In the genomic region with DNA sequence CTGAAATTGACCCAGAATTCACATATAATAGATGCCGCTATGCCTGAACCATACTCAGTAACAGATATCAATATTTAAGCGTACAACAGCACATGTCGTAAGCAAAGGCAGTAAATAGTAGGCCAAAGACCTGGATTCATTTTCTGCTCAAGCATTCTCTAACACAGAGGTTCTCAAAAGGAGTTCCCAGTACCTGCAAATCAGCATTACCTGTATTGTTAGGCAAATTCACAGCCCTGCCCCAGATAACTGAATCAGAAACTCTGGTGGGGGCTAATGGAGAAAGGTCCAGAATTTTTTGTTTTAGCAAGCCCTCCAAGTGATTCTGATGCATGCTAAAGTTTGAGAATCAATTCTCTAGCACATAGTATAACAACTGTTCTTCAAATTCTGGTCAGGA, we compare ENCODE assay signal across 27 cellular contexts. TPM values are rescaled to one million over a fixed set of nuclear protein-coding genes. Genes with fewer than 3 reads are reported as not detected.
"Had no signal": no experiment of that assay in that cellular context is flagged by ENCODE, and none has a peak within 500 bp of the region (broad histone marks: within the 10 kb centered on the region; RNA-seq: fewer than 3 reads in every experiment).

No MANE protein-coding gene starts in this region.

- H3K36me3 ChIP-seq: neutrophil, pancreas, prostate gland, right lobe of liver, sigmoid colon, thoracic aorta, thyroid gland, tibial nerve, upper lobe of left lung, vagina had no signal

- H3K9me3 ChIP-seq: neutrophil, pancreas, prostate gland, right lobe of liver, sigmoid colon, stomach, thoracic aorta, thyroid gland, tibial nerve, upper lobe of left lung, vagina had no signal

- DNase-seq: naive thymus-derived CD8-positive, alpha-beta T cell; nephron progenitor cell; nucleus accumbens; pancreas; right cardiac atrium; right lobe of liver; sigmoid colon; small intestine; stimulated activated CD4-positive, alpha-beta T cell treated with anti-CD3 and anti-CD28 coated beads, Interleukin-15, amount 100 ng/mL, for 24 hours; stimulated activated CD4-positive, alpha-beta T cell treated with anti-CD3 and anti-CD28 coated beads, Interleukin-2, amount 100 ng/mL, for 24 hours; stimulated activated CD4-positive, alpha-beta T cell treated with anti-CD3 and anti-CD28 coated beads, Interleukin-2, amount 100 ng/mL, for 48 hours; stimulated activated CD4-positive, alpha-beta T cell treated with anti-CD3 and anti-CD28 coated beads, Interleukin-4, amount 100 ng/mL, for 24 hours; stimulated activated naive B cell treated with anti-CD40 and anti-IgM and Interleukin-4, amounts not matched to agents 10 μg/mL and 1 μg/mL and 100 μg/mL, for 72 hours; stimulated activated naive CD4-positive, alpha-beta T cell treated with Interleukin-2 at 50 U/mL for 16 hours; stomach; thyroid gland; trophoblast cell; upper lobe of left lung had no signal

- H3K36me3 Mint-ChIP-seq: naive thymus-derived CD8-positive, alpha-beta T cell; natural killer cell treated with Interleukin-12 subunit alpha and Interleukin-12 subunit beta and Interleukin-15 and Interleukin-18, amount 100 ng/mL, for 72 hours; stimulated activated effector memory CD8-positive, alpha-beta T cell treated with anti-CD3 and anti-CD28 coated beads, Interleukin-12 subunit alpha, Interleukin-12 subunit beta, amount 100 ng/mL, for 72 hours; stimulated activated naive B cell treated with anti-CD40 and anti-IgM and Interleukin-4, amounts not matched to agents 10 μg/mL and 1 μg/mL and 100 μg/mL, for 72 hours had no signal

- ATAC-seq: naive thymus-derived CD8-positive, alpha-beta T cell; natural killer cell treated with Interleukin-12 subunit alpha and Interleukin-12 subunit beta and Interleukin-15 and Interleukin-18, amount 100 ng/mL, for 72 hours; pancreas; right cardiac atrium; right lobe of liver; stimulated activated effector memory CD8-positive, alpha-beta T cell treated with anti-CD3 and anti-CD28 coated beads, Interleukin-12 subunit alpha, Interleukin-12 subunit beta, amount 100 ng/mL, for 72 hours; stimulated activated naive B cell treated with anti-CD40 and anti-IgM and Interleukin-4, amounts not matched to agents 10 μg/mL and 1 μg/mL and 100 μg/mL, for 72 hours had no signal

- H3K4me3 ChIP-seq: pancreas, prostate gland, right lobe of liver, sigmoid colon, stomach, thoracic aorta, thyroid gland, tibial nerve, upper lobe of left lung, vagina had no signal

- H3K4me3 Mint-ChIP-seq: naive thymus-derived CD8-positive, alpha-beta T cell; natural killer cell treated with Interleukin-12 subunit alpha and Interleukin-12 subunit beta and Interleukin-15 and Interleukin-18, amount 100 ng/mL, for 72 hours; nephron progenitor cell; neural crest cell; stimulated activated effector memory CD8-positive, alpha-beta T cell treated with anti-CD3 and anti-CD28 coated beads, Interleukin-12 subunit alpha, Interleukin-12 subunit beta, amount 100 ng/mL, for 72 hours; stimulated activated naive B cell treated with anti-CD40 and anti-IgM and Interleukin-4, amounts not matched to agents 10 μg/mL and 1 μg/mL and 100 μg/mL, for 72 hours; stimulated activated naive CD8-positive, alpha-beta T cell treated with anti-CD3 and anti-CD28 coated beads, Interleukin-15, Interleukin-2, amounts not matched to agents 100 ng/mL and 50 ng/mL, for 24 hours had no signal

- H3K27ac Mint-ChIP-seq: naive thymus-derived CD8-positive, alpha-beta T cell; natural killer cell treated with Interleukin-12 subunit alpha and Interleukin-12 subunit beta and Interleukin-15 and Interleukin-18, amount 100 ng/mL, for 72 hours; nephron progenitor cell; stimulated activated effector memory CD8-positive, alpha-beta T cell treated with anti-CD3 and anti-CD28 coated beads, Interleukin-12 subunit alpha, Interleukin-12 subunit beta, amount 100 ng/mL, for 72 hours; stimulated activated naive B cell treated with anti-CD40 and anti-IgM and Interleukin-4, amounts not matched to agents 10 μg/mL and 1 μg/mL and 100 μg/mL, for 72 hours; stimulated activated naive CD8-positive, alpha-beta T cell treated with anti-CD3 and anti-CD28 coated beads, Interleukin-15, Interleukin-2, amounts not matched to agents 100 ng/mL and 50 ng/mL, for 24 hours had no signal

- H3K4me1 Mint-ChIP-seq: naive thymus-derived CD8-positive, alpha-beta T cell; neural crest cell; stimulated activated effector memory CD8-positive, alpha-beta T cell treated with anti-CD3 and anti-CD28 coated beads, Interleukin-12 subunit alpha, Interleukin-12 subunit beta, amount 100 ng/mL, for 72 hours; stimulated activated naive B cell treated with anti-CD40 and anti-IgM and Interleukin-4, amounts not matched to agents 10 μg/mL and 1 μg/mL and 100 μg/mL, for 72 hours had no signal

- H3K4me1 ChIP-seq: pancreas, prostate gland, right lobe of liver, sigmoid colon, stomach, thyroid gland, tibial nerve, upper lobe of left lung, vagina had no signal

- H3K9me3 Mint-ChIP-seq: naive thymus-derived CD8-positive, alpha-beta T cell; natural killer cell treated with Interleukin-12 subunit alpha and Interleukin-12 subunit beta and Interleukin-15 and Interleukin-18, amount 100 ng/mL, for 72 hours; neural crest cell; stimulated activated effector memory CD8-positive, alpha-beta T cell treated with anti-CD3 and anti-CD28 coated beads, Interleukin-12 subunit alpha, Interleukin-12 subunit beta, amount 100 ng/mL, for 72 hours; stimulated activated naive B cell treated with anti-CD40 and anti-IgM and Interleukin-4, amounts not matched to agents 10 μg/mL and 1 μg/mL and 100 μg/mL, for 72 hours; stimulated activated naive CD8-positive, alpha-beta T cell treated with anti-CD3 and anti-CD28 coated beads, Interleukin-15, Interleukin-2, amounts not matched to agents 100 ng/mL and 50 ng/mL, for 24 hours had no signal

- H3K27me3 ChIP-seq: pancreas, right lobe of liver, sigmoid colon, stomach, thyroid gland, tibial nerve, upper lobe of left lung, vagina had no signal

- H3K27ac ChIP-seq: neutrophil, pancreas, prostate gland, right lobe of liver, sigmoid colon, stomach, thoracic aorta, thyroid gland, tibial nerve, upper lobe of left lung, vagina had no signal

RNA-seq across cellular contexts. Expression of gene RSPO3, which starts 36.0 kb away (rescaled TPM):
- total RNA-seq: naive thymus-derived CD8-positive, alpha-beta T cell; natural killer cell treated with Interleukin-12 subunit alpha and Interleukin-12 subunit beta and Interleukin-15 and Interleukin-18, amount 100 ng/mL, for 72 hours; neural crest cell had no signal
- polyA plus RNA-seq: naive thymus-derived CD8-positive, alpha-beta T cell had no signal
